8 cellular contexts compared by ENCODE assay signal in genomic region chr22:36239150-36239400, GRCh38. TPM values are rescaled to one million over a fixed set of nuclear protein-coding genes. Genes with fewer than 3 reads are reported as not detected.
A peak's percentile ranks its signal among the peaks of the same experiment; 100 is the strongest.
DNase-seq lines count a peak whose midpoint lies in the region; FAIRE-seq and TF ChIP-seq lines count a peak whose summit lies in the region.

No MANE protein-coding gene starts in this region.

- no peak for TF ChIP-seq POLR2A in GM12892 (IDR thresholded peaks at IDR 0.05; ENCODE audit: low read depth, low read length)

- peak overlapping the region; percentile 80 for H3K9ac ChIP-seq in rectal smooth muscle tissue (ENCODE audit: low read length)

- H3K27ac ChIP-seq in WERI-Rb-1 (no peak overlapping the region), rectal smooth muscle tissue (ENCODE audit: low read depth, low read length) (peak overlapping the region; percentile 95)

- no peak for FAIRE-seq in GM12892 (lab: Jason Lieb, UNC)

- DNase-seq in activated CD4-positive, alpha-beta T cell treated with anti-CD3 and anti-CD28 coated beads, Interleukin-2, amount 50 U/mL, for 48 hours: peak; percentile 25 to 33
- DNase-seq in activated CD4-positive, alpha-beta T cell treated with anti-CD3 and anti-CD28 coated beads for 48 hours: no peak
- DNase-seq in WERI-Rb-1: no peak
- DNase-seq in foreskin fibroblast: no peak
- no peak for DNase-seq in GM12892 (ENCODE audit: insufficient read length)
- DNase-seq in NOMO-1 (lab: John Stamatoyannopoulos, UW; ENCODE audit: unreplicated experiment in 2 of 2): no peak
- no peak for DNase-seq in SK-N-DZ (ENCODE audit: low spot score)

- H3K4me1 ChIP-seq in rectal smooth muscle tissue (ENCODE audit: control insufficient read depth, insufficient read depth, low read length): peaks cover 35% of the 10 kb centered on the region

- H3K9me3 ChIP-seq in WERI-Rb-1 (ENCODE audit: severe bottlenecking): no peaks in the 10 kb centered on the region

- TF ChIP-seq CTCF in WERI-Rb-1 (IDR thresholded peaks at IDR 0.05; ENCODE audit: low read depth, low read length) (no peak), foreskin fibroblast (IDR thresholded peaks at IDR 0.05; ENCODE audit: low read depth, low read length) (no peak)

- H3K36me3 ChIP-seq in WERI-Rb-1: no peaks in the 10 kb centered on the region
- no peaks in the 10 kb centered on the region for H3K36me3 ChIP-seq in rectal smooth muscle tissue (ENCODE audit: control insufficient read depth, insufficient read depth, low read length)

- H3K4me3 ChIP-seq in WERI-Rb-1 (ENCODE audit: low read depth, low read length): peak overlapping the region; percentile 27
- H3K4me3 ChIP-seq in foreskin fibroblast (ENCODE audit: low read depth in 1 of 2, low read length in 2 of 2): peak overlapping the region; percentile 76 to 79
- H3K4me3 ChIP-seq in rectal smooth muscle tissue (ENCODE audit: low read length): peak overlapping the region; percentile 80

- H3K27me3 ChIP-seq in WERI-Rb-1 (ENCODE audit: insufficient read depth, low read depth, severe bottlenecking): no peaks in the 10 kb centered on the region
- no peaks in the 10 kb centered on the region for H3K27me3 ChIP-seq in rectal smooth muscle tissue (ENCODE audit: control insufficient read depth, insufficient read depth, low read length)

RNA-seq across cellular contexts. Expression of gene APOL2, which starts 0.3 kb away (rescaled TPM):
- 61.7 TPM for polyA plus RNA-seq in GM12892 (2012; ENCODE audit: missing spikeins)
- 1.6 and 3.2 TPM in 2 replicates for polyA plus RNA-seq in SK-N-DZ (2014; cell fraction: cytosol; rRNA removed)
- 1.2 and 2.0 TPM in 2 replicates for polyA plus RNA-seq in SK-N-DZ (2014; cell fraction: nucleus; rRNA removed)

RNA-seq across cellular contexts. Expression of gene APOL1, which starts 13.9 kb away (rescaled TPM):
- polyA plus RNA-seq in GM12892 (2012; ENCODE audit: missing spikeins): 69.3 TPM
- polyA plus RNA-seq in SK-N-DZ (2014; cell fraction: cytosol; rRNA removed): not detected in 2 replicates
- not detected in 2 replicates for polyA plus RNA-seq in SK-N-DZ (2014; cell fraction: nucleus; rRNA removed)

RNA-seq across cellular contexts. Expression of gene APOL4, which starts 37.5 kb away (rescaled TPM):
- 1.5 TPM for polyA plus RNA-seq in GM12892 (2012; ENCODE audit: missing spikeins)
- polyA plus RNA-seq in SK-N-DZ (2014; cell fraction: cytosol; rRNA removed): 0.24 TPM in 1 of 2 replicates, not detected in the other
- not detected in 2 replicates for polyA plus RNA-seq in SK-N-DZ (2014; cell fraction: nucleus; rRNA removed)

Comparison
In these comparisons a context has a peak if more than half of its experiments do, and no peak if none do; other contexts are left out.
1. DNase-seq: peak in activated CD4-positive, alpha-beta T cell treated with anti-CD3 and anti-CD28 coated beads, Interleukin-2, amount 50 U/mL, for 48 hours (2 of 2); none in activated CD4-positive, alpha-beta T cell treated with anti-CD3 and anti-CD28 coated beads for 48 hours (single experiment), WERI-Rb-1 (single experiment), foreskin fibroblast (0 of 2), GM12892 (single experiment), NOMO-1 (0 of 2) and SK-N-DZ (single experiment).
2. H3K4me3 ChIP-seq: peak in every context shown above with its lines; median percentile 80 in rectal smooth muscle tissue; 78 in foreskin fibroblast; 27 in WERI-Rb-1.